8 cellular contexts compared by ENCODE assay signal in genomic region chr12:125683748-125684381, GRCh38.
DNase-seq lines count a peak whose midpoint lies in the region; ATAC-seq, FAIRE-seq and TF ChIP-seq lines count a peak whose summit lies in the region.

No MANE protein-coding gene starts in this region.

- TF ChIP-seq EP300 in HepG2 (IDR thresholded peaks at IDR 0.05; ENCODE audit: low read depth in 2 of 2, low read length in 2 of 2) (no peak), HepG2 (CRISPR knock-in tag; IDR thresholded peaks at IDR 0.05; ENCODE audit: borderline replicate concordance) (no peak)

- BruUV-seq in HepG2 (replicated peaks; lab: Mats Ljungman, UMichigan) = no TSS peak

- no peak overlapping the region for H3K27ac ChIP-seq in HepG2 (ENCODE audit: extremely low read length, insufficient read depth, low read length)
- H3K27ac ChIP-seq in uterus = no peak overlapping the region

- H3K36me3 ChIP-seq in HepG2 (replicated peaks in 1 of 2; ENCODE audit: control insufficient read depth in 1 of 2, insufficient read depth in 2 of 2, low read length in 2 of 2) (no peaks in the 10 kb centered on the region), uterus (no peaks in the 10 kb centered on the region)

- no peaks in the 10 kb centered on the region for H3K9me3 ChIP-seq in HepG2 (ENCODE audit: low read length)
- H3K9me3 ChIP-seq in uterus = no peaks in the 10 kb centered on the region

- no peak for FAIRE-seq in HepG2 (lab: Jason Lieb, UNC)

- no peaks in the 10 kb centered on the region for H3K79me2 ChIP-seq in HepG2 (ENCODE audit: insufficient read depth, low read length)

- H3K4me3 ChIP-seq in HepG2 (replicated peaks in 1 of 3; ENCODE audit: insufficient read depth in 1 of 3, low read depth in 2 of 3, low read length in 3 of 3) (no peak overlapping the region), uterus (no peak overlapping the region)

- CTCF ChIA-PET in HepG2 (lab: Yijun Ruan, JAX; ENCODE audit: low intra/inter-chr PET ratio, low total read pairs) = no interaction called here
- CTCF ChIA-PET in HEK293T (lab: Yijun Ruan, JAX) = no interaction called here

- TF ChIP-seq CTCF in HepG2 (CRISPR knock-in tag; IDR thresholded peaks at IDR 0.05) (peak; percentile 88), uterus (IDR thresholded peaks at IDR 0.05) (no peak)

- H4K20me1 ChIP-seq in HepG2 (ENCODE audit: insufficient read depth, low read length) = no peaks in the 10 kb centered on the region

- WGBS in HepG2 (ENCODE audit: low lambda C conversion rate) = 29% methylated on average over 17 of the region's 30 CpGs

- no peak overlapping the region for H3K4me2 ChIP-seq in HepG2 (ENCODE audit: low read depth, low read length)

- ATAC-seq in HG02759 (IDR thresholded peaks at IDR 0.05; ENCODE audit: unreplicated experiment) (peak; percentile 81), HepG2 (peak; percentile 98), GM19324 (IDR thresholded peaks at IDR 0.05; ENCODE audit: low FRiP score, unreplicated experiment) (no peak)

- intact Hi-C loops in HepG2 (cut with micrococcal nuclease; ENCODE audit: unreplicated experiment) = loop anchor here (5.0 to 10.0 kb wide), 2 partner anchors 152 to 499 kb away; partner anchors contain the start of gene TMEM132B
- intact Hi-C loops in uterus (cut with DNase I; ENCODE audit: low total_unique reads) = no loop called here

- H3K27me3 ChIP-seq in HepG2 (ENCODE audit: control insufficient read depth in 1 of 2, insufficient read depth in 2 of 2, low read length in 2 of 2) (no peaks in the 10 kb centered on the region), uterus (no peaks in the 10 kb centered on the region)

- peak; percentile 75 for DNase-seq in activated CD4-positive, alpha-beta T cell treated with anti-CD3 and anti-CD28 coated beads for 48 hours
- no peak for DNase-seq in activated CD4-positive, alpha-beta T cell treated with anti-CD3 and anti-CD28 coated beads for 4 hours
- peak; percentile 57 for DNase-seq in SK-MEL-5 (ENCODE audit: low read depth, low spot score)
- DNase-seq in HepG2 (ENCODE audit: low spot score) = peak; percentile 31
- DNase-seq in uterus = no peak
- DNase-seq in HEK293T (ENCODE audit: extremely low spot score) = no peak

- H3K9ac ChIP-seq in HepG2 (ENCODE audit: insufficient read depth, low read depth, low read length) = no peak overlapping the region

- TF ChIP-seq RAD21 in HepG2 (CRISPR knock-in tag; IDR thresholded peaks at IDR 0.05) = peak; percentile 56; the same call in 1 of the 2 replicates

- TF ChIP-seq POLR2A in HepG2 (IDR thresholded peaks at IDR 0.05; ENCODE audit: insufficient read depth in 1 of 2, low read depth in 2 of 2, low read length in 2 of 2) (no peak), uterus (IDR thresholded peaks at IDR 0.05) (no peak)

- POLR2A ChIA-PET in HepG2 (lab: Yijun Ruan, JAX) (no interaction called here), HEK293T (lab: Yijun Ruan, JAX) (no interaction called here)

- H2AFZ ChIP-seq in HepG2 (ENCODE audit: low read length) = no peak overlapping the region

- no peaks in the 10 kb centered on the region for H3K4me1 ChIP-seq in HepG2 (ENCODE audit: insufficient read depth, low read length)
- no peaks in the 10 kb centered on the region for H3K4me1 ChIP-seq in uterus

- in situ Hi-C loops in SK-MEL-5 (cut with HindIII; ENCODE audit: low pct_unique_long_range_greater_than_20kb, low sequenced_read_pairs) (no loop called here), HepG2 (cut with HindIII; ENCODE audit: extremely low pct_ligation_motif_present, low pct_unique_long_range_greater_than_20kb) (loop anchor here (10.0 kb wide), 1 partner anchor 149 kb away; no protein-coding TSS in a partner anchor)

TF ChIP-seq in HepG2, 621 proteins besides CTCF, POLR2A, EP300 and RAD21 (continues in another document):
- TF ChIP-seq SIN3B (IDR thresholded peaks at IDR 0.05; ENCODE audit: low read length) (no peak), ZNF687 (CRISPR knock-in tag; IDR thresholded peaks at IDR 0.05) (peak; percentile 25; the same call in 1 of the 2 replicates), RARG (CRISPR knock-in tag; IDR thresholded peaks at IDR 0.05; ENCODE audit: low read depth) (no peak), SP4 (CRISPR knock-in tag; IDR thresholded peaks at IDR 0.05) (no peak), ZNF264 (CRISPR knock-in tag; IDR thresholded peaks at IDR 0.05) (no peak), ZSCAN29 (CRISPR knock-in tag; conservative IDR thresholded peaks at IDR 0.05) (no peak)

TF ChIP-seq in HEK293T, 16 proteins besides CTCF, POLR2A, EP300 and RAD21:
- TF ChIP-seq LEF1 (IDR thresholded peaks at IDR 0.05; ENCODE audit: borderline replicate concordance) (no peak), FOXA1 (IDR thresholded peaks at IDR 0.05) (no peak), FOXM1 (IDR thresholded peaks at IDR 0.05; ENCODE audit: borderline replicate concordance) (no peak), PKNOX1 (IDR thresholded peaks at IDR 0.05) (no peak), FOXK2 (IDR thresholded peaks at IDR 0.05) (no peak), BHLHE40 (IDR thresholded peaks at IDR 0.05; ENCODE audit: borderline replicate concordance) (no peak)
TF ChIP-seq in HEK293T: peak in this region for 0.

Comparison
In these comparisons a context has a peak if more than half of its experiments do, and no peak if none do; other contexts are left out.
1. DNase-seq: peak in activated CD4-positive, alpha-beta T cell treated with anti-CD3 and anti-CD28 coated beads for 48 hours (single experiment), SK-MEL-5 (single experiment) and HepG2 (single experiment); none in activated CD4-positive, alpha-beta T cell treated with anti-CD3 and anti-CD28 coated beads for 4 hours (0 of 2), uterus (0 of 2) and HEK293T (single experiment).